19 cellular contexts compared by ENCODE assay signal in genomic region chr21:14752006-14752909, GRCh38.
A peak's percentile ranks its signal among the peaks of the same experiment; 100 is the strongest.
DNase-seq lines count a peak whose midpoint lies in the region; ATAC-seq, FAIRE-seq and TF ChIP-seq lines count a peak whose summit lies in the region.
"Had no signal": no experiment of that assay in that cellular context is flagged by ENCODE, and none has a peak within 500 bp of the region (broad histone marks: within the 10 kb centered on the region; RNA-seq: fewer than 3 reads in every experiment).

No MANE protein-coding gene starts in this region.

- POLR2A ChIA-PET in K562 (lab: Yijun Ruan, JAX): no interaction called here

- no peak for TF ChIP-seq RAD21 in K562 (CRISPR knock-in tag; conservative IDR thresholded peaks at IDR 0.05 in 1 of 2, IDR thresholded peaks at IDR 0.05 in 1 of 2)

- no peaks in the 10 kb centered on the region for H3K27me3 Mint-ChIP-seq in stimulated activated memory B cell treated with anti-CD40 and anti-IgM and Interleukin-4, amounts not matched to agents 10 μg/mL and 1 μg/mL and 100 μg/mL, for 72 hours
- H3K27me3 Mint-ChIP-seq in endodermal cell (ENCODE audit: insufficient read depth): no peaks in the 10 kb centered on the region

- H3K79me2 ChIP-seq in DND-41 (ENCODE audit: insufficient read depth, low read length) (peaks cover 5% of the 10 kb centered on the region; the same call in 1 of the 2 replicates), K562 (ENCODE audit: control insufficient read depth, insufficient read depth, low read length) (peaks cover 100% of the 10 kb centered on the region), GM23248 (ENCODE audit: insufficient read depth) (no peaks in the 10 kb centered on the region)

- H3K9me2 ChIP-seq in GM23248 (ENCODE audit: insufficient read depth): no peaks in the 10 kb centered on the region

- H3F3A ChIP-seq in GM23248 (ENCODE audit: insufficient read depth): no peaks in the 10 kb centered on the region

- H3K4me1 ChIP-seq in DND-41 (ENCODE audit: insufficient read depth, low read length): peaks cover 55% of the 10 kb centered on the region
- H3K4me1 ChIP-seq in K562 (replicated peaks in 1 of 2; ENCODE audit: control insufficient read depth in 2 of 2, insufficient read depth in 2 of 2, low read length in 2 of 2): peaks cover 9 to 26% of the 10 kb centered on the region in 2 experiments; a peak in 4 of 5 replicates
- H3K4me1 ChIP-seq in endodermal cell (ENCODE audit: control insufficient read depth, insufficient read depth, low read length): peaks cover 6% of the 10 kb centered on the region
- H3K4me1 ChIP-seq in GM23248 (ENCODE audit: insufficient read depth): no peaks in the 10 kb centered on the region
- H3K4me1 ChIP-seq: SJCRH30 had no signal

- H3K27me3 ChIP-seq in DND-41 (ENCODE audit: insufficient read depth, low read length, poor library complexity) (no peaks in the 10 kb centered on the region), K562 (ENCODE audit: control insufficient read depth in 2 of 2, insufficient read depth in 2 of 2, low read length in 2 of 2) (no peaks in the 10 kb centered on the region), endodermal cell (ENCODE audit: control insufficient read depth, insufficient read depth, low read length, poor library complexity, severe bottlenecking) (no peaks in the 10 kb centered on the region), GM23248 (replicated peaks; ENCODE audit: insufficient read depth) (no peaks in the 10 kb centered on the region)
- H3K27me3 ChIP-seq: MG63, SJCRH30 had no signal

- no peak for TF ChIP-seq POLR2A in K562 (conservative IDR thresholded peaks at IDR 0.05)

- H3K9me3 ChIP-seq in DND-41 (ENCODE audit: insufficient read depth, low read length, severe bottlenecking) (peaks cover 6% of the 10 kb centered on the region), K562 (replicated peaks; ENCODE audit: control insufficient read depth, insufficient read depth, low read depth, low read length) (no peaks in the 10 kb centered on the region), endodermal cell (ENCODE audit: control insufficient read depth, low read length) (no peaks in the 10 kb centered on the region), GM23248 (ENCODE audit: low read depth) (no peaks in the 10 kb centered on the region)
- H3K9me3 ChIP-seq: MG63, SJCRH30 had no signal

- peaks cover 5% of the 10 kb centered on the region for H3K9me3 Mint-ChIP-seq in stimulated activated memory B cell treated with anti-CD40 and anti-IgM and Interleukin-4, amounts not matched to agents 10 μg/mL and 1 μg/mL and 100 μg/mL, for 72 hours
- peaks cover 2% of the 10 kb centered on the region for H3K9me3 Mint-ChIP-seq in endodermal cell

- H3K4me2 ChIP-seq in DND-41 (ENCODE audit: insufficient read depth, low read length) (peak overlapping the region; percentile 69), K562 (ENCODE audit: insufficient read depth, low read length) (peak overlapping the region; percentile 95), GM23248 (ENCODE audit: unreplicated experiment) (no peak overlapping the region)

- no peak for TF ChIP-seq CTCF in DND-41 (IDR thresholded peaks at IDR 0.05; ENCODE audit: borderline replicate concordance, extremely low read depth, low read length, poor library complexity, severe bottlenecking)
- TF ChIP-seq CTCF in K562 (IDR thresholded peaks at IDR 0.05 in 2 of 3, conservative IDR thresholded peaks at IDR 0.05 in 1 of 3; ENCODE audit: insufficient read depth in 2 of 3, low read depth in 1 of 3, low read length in 3 of 3): no peak
- TF ChIP-seq CTCF in endodermal cell (conservative IDR thresholded peaks at IDR 0.05): no peak

- H3K9me1 ChIP-seq in K562 (ENCODE audit: control insufficient read depth, insufficient read depth, low read length): no peaks in the 10 kb centered on the region

- H4K20me1 ChIP-seq in DND-41 (ENCODE audit: insufficient read depth, low read length) (no peaks in the 10 kb centered on the region), K562 (replicated peaks; ENCODE audit: control insufficient read depth, insufficient read depth, low read length) (no peaks in the 10 kb centered on the region), GM23248 (ENCODE audit: insufficient read depth) (no peaks in the 10 kb centered on the region)

- no peak for ATAC-seq in DND-41 (ENCODE audit: insufficient read depth, low read depth)
- peak; percentile 13 for ATAC-seq in K562
- ATAC-seq in stimulated activated memory B cell treated with anti-CD40 and anti-IgM and Interleukin-4, amounts not matched to agents 10 μg/mL and 1 μg/mL and 100 μg/mL, for 72 hours: no peak

- peak overlapping the region; percentile 48 for H3K27ac Mint-ChIP-seq in stimulated activated memory B cell treated with anti-CD40 and anti-IgM and Interleukin-4, amounts not matched to agents 10 μg/mL and 1 μg/mL and 100 μg/mL, for 72 hours
- no peak overlapping the region for H3K27ac Mint-ChIP-seq in endodermal cell
- H3K27ac Mint-ChIP-seq: CD14-positive monocyte; T-helper 1 cell treated with Interleukin-12 subunit alpha and Interleukin-12 subunit beta and Interleukin-4 antibody, amounts not matched to agents 30 μg/mL and 1 μg/mL, for 36 hours had no signal

- H3K4me3 ChIP-seq in DND-41 (ENCODE audit: low read depth in 1 of 2, low read length in 2 of 2) (peak overlapping the region; percentile 0 to 49; a peak in 2 of 4 replicates), K562 (peak overlapping the region; percentile 46), endodermal cell (ENCODE audit: low read length) (no peak overlapping the region), GM23248 (no peak overlapping the region)
- H3K4me3 ChIP-seq: MG63, SJCRH30 had no signal

- DNase-seq in DND-41 (no peak), NCI-H524 (lab: John Stamatoyannopoulos, UW) (peak; percentile 86 to 95), K562 (ENCODE audit: extremely low read depth in 1 of 4, low spot score in 3 of 4) (no peak), endodermal cell (no peak), GM23248 (no peak), frontal cortex (ENCODE audit: low spot score in 2 of 2) (no peak), NCI-H446 treated with DMSO at 0.1 percent for 48 hours (lab: John Stamatoyannopoulos, UW) (no peak)
- DNase-seq: ACHN, GF-D8, KG1, MG63, NCI-H1105 treated with DMSO at 0.1 percent for 48 hours, NCI-H1694 treated with DMSO at 0.1 percent for 48 hours, NCI-H510A, SJCRH30 had no signal

- no peak for FAIRE-seq in K562 (lab: Jason Lieb, UNC)
- FAIRE-seq in frontal cortex (lab: Jason Lieb, UNC): no peak
- FAIRE-seq: H1 had no signal

- TF ChIP-seq EP300 in K562 (IDR thresholded peaks at IDR 0.05; ENCODE audit: low read length): peak; percentile 57

- no peak overlapping the region for H3K4me3 Mint-ChIP-seq in stimulated activated memory B cell treated with anti-CD40 and anti-IgM and Interleukin-4, amounts not matched to agents 10 μg/mL and 1 μg/mL and 100 μg/mL, for 72 hours
- H3K4me3 Mint-ChIP-seq in endodermal cell: no peak overlapping the region
- H3K4me3 Mint-ChIP-seq: CD14-positive monocyte; T-helper 1 cell treated with Interleukin-12 subunit alpha and Interleukin-12 subunit beta and Interleukin-4 antibody, amounts not matched to agents 30 μg/mL and 1 μg/mL, for 36 hours had no signal

- peaks cover 11% of the 10 kb centered on the region for H3K36me3 Mint-ChIP-seq in stimulated activated memory B cell treated with anti-CD40 and anti-IgM and Interleukin-4, amounts not matched to agents 10 μg/mL and 1 μg/mL and 100 μg/mL, for 72 hours
- no peaks in the 10 kb centered on the region for H3K36me3 Mint-ChIP-seq in endodermal cell (ENCODE audit: low read depth)
- H3K36me3 Mint-ChIP-seq: CD14-positive monocyte had no signal

- H3K9ac ChIP-seq in DND-41 (ENCODE audit: low read depth, low read length): peak overlapping the region; percentile 52
- H3K9ac ChIP-seq in K562 (ENCODE audit: insufficient read depth in 1 of 2, low read depth in 2 of 2, low read length in 2 of 2): peak overlapping the region in 1 of 2 experiments; percentile 81; a peak in 3 of 4 replicates
- H3K9ac ChIP-seq in endodermal cell (ENCODE audit: extremely low read depth, low read length, poor library complexity, severe bottlenecking): no peak overlapping the region
- no peak overlapping the region for H3K9ac ChIP-seq in GM23248

- H3K27ac ChIP-seq in DND-41 (ENCODE audit: low read length) (peak overlapping the region; percentile 95), K562 (ENCODE audit: extremely low read depth, low read depth, low read length) (peak overlapping the region; percentile 92), endodermal cell (ENCODE audit: low read depth, low read length) (no peak overlapping the region), GM23248 (no peak overlapping the region)
- H3K27ac ChIP-seq: SJCRH30 had no signal

- no TSS peak for BruUV-seq in K562 (replicated peaks; lab: Mats Ljungman, UMichigan)

- peak overlapping the region; percentile 57 for H2AFZ ChIP-seq in DND-41 (ENCODE audit: low read depth, low read length)
- no peak overlapping the region for H2AFZ ChIP-seq in K562 (ENCODE audit: low read depth, low read length)
- no peak overlapping the region for H2AFZ ChIP-seq in GM23248

- CTCF ChIA-PET in K562 (lab: Yijun Ruan, JAX; ENCODE audit: low intra/inter-chr PET ratio): no interaction called here

- intact Hi-C loops in K562 (cut with micrococcal nuclease): loop anchor here (2.0 to 10.0 kb wide), 6 partner anchors 75 to 983 kb away; no protein-coding TSS in a partner anchor

- in situ Hi-C loops in K562 (cut with MboI) (loop anchor here (5.0 kb wide), 1 partner anchor 75 kb away; no protein-coding TSS in a partner anchor), GM23248 (cut with MboI) (no loop called here)

- H3K36me3 ChIP-seq in DND-41 (ENCODE audit: insufficient read depth, low read length) (no peaks in the 10 kb centered on the region), K562 (ENCODE audit: control insufficient read depth, insufficient read depth, low read length) (peaks cover 16% of the 10 kb centered on the region), endodermal cell (ENCODE audit: control insufficient read depth, insufficient read depth, low read length) (no peaks in the 10 kb centered on the region), GM23248 (ENCODE audit: low read depth) (no peaks in the 10 kb centered on the region)
- H3K36me3 ChIP-seq: MG63, SJCRH30 had no signal

- H3K4me1 Mint-ChIP-seq in stimulated activated memory B cell treated with anti-CD40 and anti-IgM and Interleukin-4, amounts not matched to agents 10 μg/mL and 1 μg/mL and 100 μg/mL, for 72 hours: peaks cover 27% of the 10 kb centered on the region
- peaks cover 2% of the 10 kb centered on the region for H3K4me1 Mint-ChIP-seq in endodermal cell

- 0% methylated on average over 1 of the region's 1 CpG for WGBS in K562 (ENCODE audit: insufficient coverage, low coverage, missing lambda C conversion rate)
- 100% methylated on average over 1 of the region's 1 CpG; no CpG with 5 or more reads in 1 of the 2 experiments for whole genome bisulfite sequencing in endodermal cell (ENCODE audit: insufficient coverage in 1 of 2, insufficient read length in 1 of 2), 2 experiments
- WGBS in GM23248 (ENCODE audit: low coverage in 1 of 2, low lambda C conversion rate in 2 of 2, missing lambda C conversion rate in 2 of 2), 2 experiments: 21 to 36% methylated on average over 1 of the region's 1 CpG

TF ChIP-seq in K562, 482 proteins besides CTCF, POLR2A, EP300 and RAD21 (continues in another document):
- TF ChIP-seq NFIC (IDR thresholded peaks at IDR 0.05) (peak; percentile 69), ZNF75A (CRISPR knock-in tag; IDR thresholded peaks at IDR 0.05) (0 out of 2 replicates have a peak, but pooled peaks have one; percentile 43)

Comparison
In these comparisons a context has a peak if more than half of its experiments do, and no peak if none do; other contexts are left out.
1. DNase-seq: peak in NCI-H524 (2 of 2); none in DND-41 (single experiment), K562 (0 of 4), endodermal cell (single experiment), GM23248 (single experiment), frontal cortex (0 of 2) and NCI-H446 treated with DMSO at 0.1 percent for 48 hours (single experiment).
2. H3K27ac ChIP-seq: peak in DND-41 (single experiment) and K562 (single experiment); none in endodermal cell (single experiment) and GM23248 (single experiment).
3. H3K4me3 ChIP-seq: peak in DND-41 (2 of 2) and K562 (single experiment); none in endodermal cell (single experiment) and GM23248 (single experiment).